8 cellular contexts compared by ENCODE assay signal in the genomic region with DNA sequence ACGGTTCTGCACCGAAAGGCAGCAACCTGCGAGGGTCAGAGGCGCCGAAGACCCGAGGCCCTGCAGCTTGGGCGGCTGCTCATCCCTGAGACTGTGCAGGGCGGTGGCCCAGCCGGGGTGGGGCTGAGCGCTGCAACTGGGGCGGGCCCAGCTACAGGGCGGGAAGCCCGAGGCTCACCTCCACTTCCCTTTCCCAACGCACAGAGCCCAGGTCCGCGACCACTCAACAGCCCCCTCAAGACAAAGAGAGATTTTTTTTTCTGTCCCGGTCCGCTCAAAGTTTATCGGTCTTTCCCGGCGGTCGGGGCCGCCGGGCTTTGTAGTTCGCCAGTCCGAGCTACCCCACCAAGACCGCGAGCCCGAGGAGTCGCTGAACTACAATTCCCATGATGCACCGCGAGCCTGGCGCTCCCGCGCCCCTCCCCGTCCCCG. TPM values are rescaled to one million over a fixed set of nuclear protein-coding genes. Genes with fewer than 3 reads are reported as not detected.
DNase-seq lines count a peak whose midpoint lies in the region; ATAC-seq and TF ChIP-seq lines count a peak whose summit lies in the region.

No MANE protein-coding gene starts in this region.

- TF ChIP-seq POLR2A in suprapubic skin (IDR thresholded peaks at IDR 0.05), result no peak

- WGBS in suprapubic skin, result under 1% methylated on average over 36 of the region's 37 CpGs

- H3K4me1 ChIP-seq in suprapubic skin, result peaks cover 49% of the 10 kb centered on the region

- H3K4me3 Mint-ChIP-seq in activated naive CD4-positive, alpha-beta T cell treated with anti-CD3 and anti-CD28 coated beads, Interleukin-2, amount 50 U/mL, for 24 hours, result peak overlapping the region; percentile 90

- POLR2A ChIA-PET in GM10248 (lab: Yijun Ruan, JAX), result interaction anchor here (0.6 to 1.5 kb wide), 2 partner anchors 10 to 115 kb away, joined by 3 to 4 read pairs; partner anchors contain the start of gene UBE2L5

- H3K4me3 ChIP-seq in SK-N-MC (peak overlapping the region; percentile 90), suprapubic skin (peak overlapping the region; percentile 88)

- no peak for TF ChIP-seq EP300 in suprapubic skin (IDR thresholded peaks at IDR 0.05)

- peak overlapping the region; percentile 56 for H3K27ac Mint-ChIP-seq in activated naive CD4-positive, alpha-beta T cell treated with anti-CD3 and anti-CD28 coated beads, Interleukin-2, amount 50 U/mL, for 24 hours

- ATAC-seq in HG02610 (IDR thresholded peaks at IDR 0.05; ENCODE audit: unreplicated experiment), result peak; percentile 79

- no peaks in the 10 kb centered on the region for H3K9me3 Mint-ChIP-seq in activated naive CD4-positive, alpha-beta T cell treated with anti-CD3 and anti-CD28 coated beads, Interleukin-2, amount 50 U/mL, for 24 hours

- peak overlapping the region; percentile 95 for H3K9ac ChIP-seq in SK-N-MC (ENCODE audit: insufficient read length)

- H3K4me1 Mint-ChIP-seq in activated naive CD4-positive, alpha-beta T cell treated with anti-CD3 and anti-CD28 coated beads, Interleukin-2, amount 50 U/mL, for 24 hours, result peaks cover 8% of the 10 kb centered on the region

- no peaks in the 10 kb centered on the region for H3K27me3 ChIP-seq in suprapubic skin

- DNase-seq in GM10248 (ENCODE audit: extremely low spot score), result peak; percentile 92
- peak; percentile 89 for DNase-seq in NCI-H1092 (lab: John Stamatoyannopoulos, UW)
- peak; percentile 70 for DNase-seq in SK-N-MC (ENCODE audit: low read depth, low spot score)
- peak; percentile 91 for DNase-seq in glomerular visceral epithelial cell (ENCODE audit: extremely low spot score)
- DNase-seq in nucleus accumbens (lab: John Stamatoyannopoulos, UW), result peak in 51 of 56 donors; percentile 45 to 96 (median 90)
- DNase-seq in suprapubic skin (ENCODE audit: low spot score in 2 of 2), result peak; percentile 95 to 96

- TF ChIP-seq CTCF in GM10248 (IDR thresholded peaks at IDR 0.05; ENCODE audit: control extremely low read depth, extremely low read depth, low read depth, missing control alignments) (no peak), suprapubic skin (IDR thresholded peaks at IDR 0.05) (no peak)

- H3K27me3 Mint-ChIP-seq in activated naive CD4-positive, alpha-beta T cell treated with anti-CD3 and anti-CD28 coated beads, Interleukin-2, amount 50 U/mL, for 24 hours, result no peaks in the 10 kb centered on the region

- H3K27ac ChIP-seq in SK-N-MC (peak overlapping the region; percentile 92), suprapubic skin (peak overlapping the region; percentile 89)

- H3K36me3 Mint-ChIP-seq in activated naive CD4-positive, alpha-beta T cell treated with anti-CD3 and anti-CD28 coated beads, Interleukin-2, amount 50 U/mL, for 24 hours, result no peaks in the 10 kb centered on the region

- H3K36me3 ChIP-seq in SK-N-MC (ENCODE audit: insufficient read depth, low read length) (no peaks in the 10 kb centered on the region), suprapubic skin (no peaks in the 10 kb centered on the region)

- H3K9me3 ChIP-seq in SK-N-MC (ENCODE audit: low read depth, low read length), result no peaks in the 10 kb centered on the region
- H3K9me3 ChIP-seq in suprapubic skin, result no peaks in the 10 kb centered on the region

- CTCF ChIA-PET in GM10248 (lab: Yijun Ruan, JAX), result interaction anchor here (0.7 to 3.2 kb wide), 12 partner anchors 11 to 174 kb away, joined by 3 to 12 read pairs (median 4); no protein-coding TSS in a partner anchor

RNA-seq across cellular contexts. Expression of gene KATNAL1, which starts 0.6 kb away (rescaled TPM):
- total RNA-seq in suprapubic skin, result 1 to 10 TPM; 5.9 to 9.4 (median 7.5) TPM

Comparison
In these comparisons a context has a peak if more than half of its experiments do, and no peak if none do; other contexts are left out.
1. Peak in every context shown above with its lines: DNase-seq, ATAC-seq, H3K4me3 ChIP-seq and H3K27ac ChIP-seq.